1 cellular context compared by ENCODE assay signal in the genomic region with DNA sequence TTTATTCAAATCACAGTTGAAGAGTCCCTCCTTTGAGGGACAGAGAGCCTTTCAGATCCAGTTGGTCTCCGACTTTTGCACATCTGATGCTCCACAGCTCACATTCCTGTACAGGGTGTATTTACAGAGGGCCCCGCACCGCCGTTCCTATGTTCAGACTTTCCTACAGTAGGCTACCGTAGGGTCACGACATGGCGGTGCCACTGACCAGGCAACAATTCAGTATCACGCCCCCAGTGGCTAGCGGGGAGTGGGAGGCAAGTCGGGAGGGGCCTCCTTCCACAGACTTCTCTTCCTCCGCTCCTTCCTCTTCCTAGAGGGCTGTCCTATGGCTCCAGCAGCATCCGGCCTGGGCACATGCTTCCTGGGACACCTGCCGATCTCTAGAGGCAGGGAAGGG.
TF ChIP-seq lines count a peak whose summit lies in the region.

No MANE protein-coding gene starts in this region.

TF ChIP-seq in H1, 55 proteins besides CTCF, POLR2A, EP300 and RAD21 (continued from another document):
- TF ChIP-seq NRF1 (IDR thresholded peaks at IDR 0.05; ENCODE audit: low read depth, low read length) (no peak), RBBP5 (IDR thresholded peaks at IDR 0.05; ENCODE audit: borderline replicate concordance, low read depth, low read length) (no peak), JUND (IDR thresholded peaks at IDR 0.05; ENCODE audit: low read length) (no peak)
